ENCODE assay signal across 1 cellular context in the genomic region with DNA sequence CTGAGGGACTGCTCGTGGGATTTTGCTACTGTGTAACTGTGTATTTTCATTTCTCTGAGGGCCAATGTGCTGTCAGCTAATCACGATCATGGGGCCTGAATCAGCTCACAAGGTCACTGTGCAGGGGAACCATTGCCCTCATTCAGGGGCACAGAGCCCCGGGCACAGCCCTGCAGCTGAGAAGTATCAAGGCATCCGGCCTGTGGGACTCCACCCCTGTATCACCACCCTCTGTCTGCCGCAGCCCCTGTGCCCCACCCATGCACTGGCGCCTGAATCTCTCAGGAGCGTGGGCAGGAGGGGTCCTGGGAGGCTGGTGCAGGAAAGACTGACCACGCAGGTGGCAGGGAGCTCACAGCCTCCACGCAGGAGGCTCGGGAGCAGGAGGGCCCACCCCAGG.
TF ChIP-seq lines count a peak whose summit lies in the region.

No MANE protein-coding gene starts in this region.

TF ChIP-seq in H1, 55 proteins besides CTCF, POLR2A, EP300 and RAD21:
- TF ChIP-seq HDAC6 (IDR thresholded peaks at IDR 0.05; ENCODE audit: low read depth, low read length) (no peak), CREB1 (IDR thresholded peaks at IDR 0.05) (no peak), CBX8 (IDR thresholded peaks at IDR 0.05; ENCODE audit: borderline replicate concordance, low read depth, low read length) (no peak), SP4 (IDR thresholded peaks at IDR 0.05; ENCODE audit: low read length) (no peak), KDM4A (IDR thresholded peaks at IDR 0.05; ENCODE audit: low read depth, low read length, severe bottlenecking) (no peak), CBX5 (IDR thresholded peaks at IDR 0.05; ENCODE audit: low read depth, low read length) (no peak), TCF12 (IDR thresholded peaks at IDR 0.05; ENCODE audit: low read depth, low read length) (no peak), SAP30 (IDR thresholded peaks at IDR 0.05; ENCODE audit: insufficient read depth, insufficient replicate concordance, low read length) (no peak), NANOG (IDR thresholded peaks at IDR 0.05; ENCODE audit: insufficient read depth, low read depth, low read length, poor library complexity, severe bottlenecking) (no peak), E2F6 (IDR thresholded peaks at IDR 0.05) (no peak), JUN (IDR thresholded peaks at IDR 0.05; ENCODE audit: low read depth, low read length) (no peak), SUZ12 (IDR thresholded peaks at IDR 0.05; ENCODE audit: low read length) (no peak), BACH1 (IDR thresholded peaks at IDR 0.05; ENCODE audit: low read length) (no peak), RBBP5 (IDR thresholded peaks at IDR 0.05; ENCODE audit: borderline replicate concordance, low read depth, low read length) (no peak), HDAC2 (IDR thresholded peaks at IDR 0.05; ENCODE audit: borderline replicate concordance in 1 of 2, low read depth in 2 of 2, low read length in 2 of 2) (no peak), YY1 (IDR thresholded peaks at IDR 0.05; ENCODE audit: low read depth, low read length) (no peak), ATF2 (IDR thresholded peaks at IDR 0.05; ENCODE audit: low read length) (no peak), CHD1 (IDR thresholded peaks at IDR 0.05; ENCODE audit: low read depth, low read length) (no peak), MAFK (IDR thresholded peaks at IDR 0.05; ENCODE audit: low read depth, low read length) (no peak), TAF7 (optimal IDR thresholded peaks at IDR 0.05; ENCODE audit: borderline replicate concordance, low read depth, low read length) (no peak)
TF ChIP-seq in H1: peak in this region for 0.
